11 cellular contexts compared by ENCODE assay signal in genomic region chr5:62534461-62535236, GRCh38. TPM values are rescaled to one million over a fixed set of nuclear protein-coding genes. Genes with fewer than 3 reads are reported as not detected.
"Had no signal": no experiment of that assay in that cellular context is flagged by ENCODE, and none has a peak within 500 bp of the region (broad histone marks: within the 10 kb centered on the region; RNA-seq: fewer than 3 reads in every experiment).

No MANE protein-coding gene starts in this region.

- H3K27ac Mint-ChIP-seq: GM23338, H9, HFFc6, IgD-negative memory B cell had no signal

- H3K4me1 Mint-ChIP-seq: H9, IgD-negative memory B cell had no signal

- DNase-seq: H9, HCEC 1CT, HFFc6, KBM-7 had no signal

- H3K9me3 Mint-ChIP-seq: GM23338, H9, IgD-negative memory B cell had no signal

- H3K4me3 ChIP-seq: GM23338 had no signal

- H3K4me2 ChIP-seq: GM23338, KMS-11 had no signal

- H3K4me3 Mint-ChIP-seq: GM23338, H9, HFFc6, IgD-negative memory B cell had no signal

- H3K27ac ChIP-seq: HL-60, KMS-11 had no signal

- H3K27me3 Mint-ChIP-seq: IgD-negative memory B cell had no signal

- ATAC-seq: GM23338, HepG2 had no signal

- FAIRE-seq: H1, H54, HepG2 had no signal

RNA-seq across cellular contexts. Expression of gene LRRC70, which starts 44.0 kb away (rescaled TPM):
- polyA plus RNA-seq: IgD-negative memory B cell had no signal
